ENCODE assay signal across 21 cellular contexts in genomic region chr21:44767834-44768831, GRCh38. TPM values are rescaled to one million over a fixed set of nuclear protein-coding genes. Genes with fewer than 3 reads are reported as not detected.
A peak's percentile ranks its signal among the peaks of the same experiment; 100 is the strongest.
DNase-seq lines count a peak whose midpoint lies in the region; ATAC-seq, FAIRE-seq and TF ChIP-seq lines count a peak whose summit lies in the region.
"Had no signal": no experiment of that assay in that cellular context is flagged by ENCODE, and none has a peak within 500 bp of the region (broad histone marks: within the 10 kb centered on the region; RNA-seq: fewer than 3 reads in every experiment).

No MANE protein-coding gene starts in this region.

- no peaks in the 10 kb centered on the region for H3K9me2 ChIP-seq in neural cell (ENCODE audit: insufficient read depth, low read length)

- H2AK5ac ChIP-seq in H1 (ENCODE audit: low read depth, low read length) = no peak overlapping the region

- H2BK120ac ChIP-seq in H1 (replicated peaks; ENCODE audit: low read depth, low read length) = no peak overlapping the region

- H2BK5ac ChIP-seq in H1 (ENCODE audit: low read depth, low read length) = peak overlapping the region; percentile 96; the same call in 1 of the 2 replicates

- H3K18ac ChIP-seq in H1 (ENCODE audit: extremely low read depth, low read length) = peak overlapping the region; percentile 48

- H3K4me2 ChIP-seq in H1 (ENCODE audit: insufficient read depth in 1 of 2, low read depth in 2 of 2, low read length in 2 of 2) (peak overlapping the region; percentile 25 to 26; a peak in 3 of 4 replicates), neural cell (ENCODE audit: low read length) (no peak overlapping the region)

- peaks cover 5 to 33% (median 22%) of the 10 kb centered on the region in 4 experiments for H3K4me1 ChIP-seq in H1 (replicated peaks in 1 of 4; ENCODE audit: control insufficient read depth in 3 of 4, insufficient read depth in 4 of 4, low read length in 3 of 4)

- H2BK15ac ChIP-seq in H1 (ENCODE audit: low read length) = no peak overlapping the region

- TF ChIP-seq CTCF in H1 (IDR thresholded peaks at IDR 0.05; ENCODE audit: control extremely low read depth in 1 of 3, insufficient read depth in 1 of 3, low read depth in 1 of 3, low read length in 3 of 3) (no peak), neural cell (IDR thresholded peaks at IDR 0.05; ENCODE audit: poor library complexity, severe bottlenecking) (no peak), foreskin fibroblast (IDR thresholded peaks at IDR 0.05; ENCODE audit: low read depth, low read length) (no peak)

- H4K20me1 ChIP-seq in H1 (replicated peaks in 1 of 2; ENCODE audit: control insufficient read depth in 1 of 2, insufficient read depth in 2 of 2, low read length in 2 of 2) (peaks cover 4 to 7% of the 10 kb centered on the region in 2 experiments), neural cell (ENCODE audit: insufficient read depth) (no peaks in the 10 kb centered on the region)

- H3F3A ChIP-seq in neural cell (ENCODE audit: insufficient read depth, low read length, poor library complexity, severe bottlenecking) = no peaks in the 10 kb centered on the region

- H4K91ac ChIP-seq in H1 (replicated peaks; ENCODE audit: insufficient read length, low read length) = peak overlapping the region; percentile 42

- peaks cover 3% of the 10 kb centered on the region; the same call in 1 of the 2 replicates for H3K79me1 ChIP-seq in H1 (ENCODE audit: low read depth, low read length)

- no peak overlapping the region for H2AFZ ChIP-seq in H1 (ENCODE audit: low read length)
- no peak overlapping the region for H2AFZ ChIP-seq in neural cell (ENCODE audit: low read depth, low read length)

- no peak overlapping the region for H3K23ac ChIP-seq in H1 (ENCODE audit: insufficient read length)

- no peak overlapping the region for H3K4me3 Mint-ChIP-seq in activated CD8-positive, alpha-beta memory T cell treated with anti-CD3 and anti-CD28 coated beads, Interleukin-2, amount 10 ng/mL, durations not matched to agents 7 days and 5 days

- no peak overlapping the region for H3K9ac ChIP-seq in H1 (replicated peaks in 1 of 4; ENCODE audit: extremely low read depth in 1 of 4, low read depth in 3 of 4, low read length in 3 of 4)
- peak overlapping the region; percentile 11 for H3K9ac ChIP-seq in neural cell (ENCODE audit: low read length)

- DNase-seq in DMS79 treated with DMSO at 0.1 percent for 48 hours (lab: John Stamatoyannopoulos, UW) = peak; percentile 85
- peak; percentile 28 for DNase-seq in NCI-H2107 treated with DMSO at 0.1 percent for 48 hours (lab: John Stamatoyannopoulos, UW; ENCODE audit: unreplicated experiment)
- no peak for DNase-seq in H1 (ENCODE audit: low read depth in 1 of 2, low spot score in 2 of 2)
- no peak for DNase-seq in HCEC 1CT
- no peak for DNase-seq in foreskin fibroblast
- DNase-seq in activated CD8-positive, alpha-beta memory T cell treated with anti-CD3 and anti-CD28 coated beads, Interleukin-2, amount 10 ng/mL, durations not matched to agents 7 days and 5 days = no peak
- DNase-seq: activated CD8-positive, alpha-beta memory T cell treated with anti-CD3 and anti-CD28 coated beads, Interleukin-2, amount 50 U/mL, for 48 hours; activated naive CD4-positive, alpha-beta T cell; dermis blood vessel endothelial cell; esophagus squamous epithelium; Kasumi-1; midbrain; NCI-H1417 treated with DMSO at 0.1 percent for 48 hours; NCI-H446; nucleus accumbens; SIG-M5; stimulated activated CD4-positive, alpha-beta T cell treated with anti-CD3 and anti-CD28 coated beads, Interleukin-2, amount 100 ng/mL, for 24 hours had no signal

- TF ChIP-seq EP300 in H1 (IDR thresholded peaks at IDR 0.05; ENCODE audit: borderline replicate concordance in 1 of 2, low read depth in 2 of 2, low read length in 2 of 2) (no peak), neural cell (conservative IDR thresholded peaks at IDR 0.05; ENCODE audit: poor library complexity, severe bottlenecking) (no peak)

- no peaks in the 10 kb centered on the region for H3K9me3 ChIP-seq in H1 (ENCODE audit: insufficient read depth in 2 of 2, low read depth in 1 of 2, low read length in 1 of 2)
- H3K9me3 ChIP-seq in neural cell (ENCODE audit: low read length) = no peaks in the 10 kb centered on the region
- H3K9me3 ChIP-seq: esophagus squamous epithelium had no signal

- peak overlapping the region; percentile 20 for H4K8ac ChIP-seq in H1 (ENCODE audit: extremely low read depth, insufficient read depth, low read length)

- H3K4me1 Mint-ChIP-seq in activated CD8-positive, alpha-beta memory T cell treated with anti-CD3 and anti-CD28 coated beads, Interleukin-2, amount 10 ng/mL, durations not matched to agents 7 days and 5 days = peaks cover 23% of the 10 kb centered on the region

- no peak overlapping the region for H3K14ac ChIP-seq in H1 (ENCODE audit: insufficient read length)

- H2BK12ac ChIP-seq in H1 (ENCODE audit: low read depth, low read length) = peak overlapping the region; percentile 88; the same call in 1 of the 2 replicates

- WGBS in H1 (ENCODE audit: extremely low coverage in 1 of 2, insufficient coverage in 1 of 2, insufficient read length in 1 of 2, insufficient replicate concordance in 2 of 2, low coverage in 1 of 2, low lambda C conversion rate in 2 of 2, missing lambda C conversion rate in 1 of 2), 2 experiments = 76% methylated on average over 30 of the region's 30 CpGs; no CpG with 5 or more reads in 1 of the 2 experiments

- peak overlapping the region; percentile 14; the same call in 1 of the 2 replicates for H3K27ac ChIP-seq in H1 (ENCODE audit: low read depth, low read length)
- H3K27ac ChIP-seq in neural cell (ENCODE audit: low read length) = peak overlapping the region; percentile 18
- H3K27ac ChIP-seq: esophagus squamous epithelium had no signal

- no peaks in the 10 kb centered on the region for H3K27me3 Mint-ChIP-seq in activated CD8-positive, alpha-beta memory T cell treated with anti-CD3 and anti-CD28 coated beads, Interleukin-2, amount 10 ng/mL, durations not matched to agents 7 days and 5 days

- no peak overlapping the region for H3K27ac Mint-ChIP-seq in activated CD8-positive, alpha-beta memory T cell treated with anti-CD3 and anti-CD28 coated beads, Interleukin-2, amount 10 ng/mL, durations not matched to agents 7 days and 5 days

- H3K56ac ChIP-seq in H1 (replicated peaks; ENCODE audit: insufficient read length, low read depth, low read length) = no peak overlapping the region

- no peak for TF ChIP-seq POLR2A in H1 (IDR thresholded peaks at IDR 0.05; ENCODE audit: control extremely low read depth in 1 of 2, low read depth in 2 of 2, low read length in 2 of 2)

- no peak; a peak in 1 of 4 replicates for TF ChIP-seq RAD21 in H1 (IDR thresholded peaks at IDR 0.05 in 1 of 2, conservative IDR thresholded peaks at IDR 0.05 in 1 of 2; ENCODE audit: low read depth in 2 of 2, low read length in 2 of 2)
- TF ChIP-seq RAD21 in neural cell (conservative IDR thresholded peaks at IDR 0.05) = no peak

- H3K27me3 ChIP-seq in H1 (replicated peaks in 1 of 4; ENCODE audit: control insufficient read depth in 3 of 4, extremely low read depth in 1 of 4, insufficient read depth in 3 of 4, low read length in 3 of 4) (no peaks in the 10 kb centered on the region; a peak in 1 of 7 replicates), neural cell (ENCODE audit: insufficient read depth, low read depth, low read length) (no peaks in the 10 kb centered on the region)

- H3K4me3 ChIP-seq in H1 (ENCODE audit: extremely low read depth in 1 of 4, insufficient read depth in 2 of 4, low read depth in 3 of 4, low read length in 4 of 4) = no peak overlapping the region
- H3K4me3 ChIP-seq in neural cell (ENCODE audit: low read length) = no peak overlapping the region
- no peak overlapping the region for H3K4me3 ChIP-seq in foreskin fibroblast (ENCODE audit: low read depth in 1 of 2, low read length in 2 of 2)
- H3K4me3 ChIP-seq: esophagus squamous epithelium had no signal

- peak; percentile 76 for FAIRE-seq in H1 (lab: Jason Lieb, UNC)
- FAIRE-seq: islet of Langerhans had no signal

- no peaks in the 10 kb centered on the region; a peak in 1 of 4 replicates for H3K79me2 ChIP-seq in H1 (ENCODE audit: control insufficient read depth in 1 of 2, insufficient read depth in 2 of 2, low read length in 2 of 2)
- H3K79me2 ChIP-seq in neural cell (replicated peaks; ENCODE audit: insufficient read depth, low read length) = no peaks in the 10 kb centered on the region

- H3K36me3 ChIP-seq in H1 (ENCODE audit: control insufficient read depth in 2 of 4, insufficient read depth in 4 of 4, low read length in 3 of 4) (peaks cover 8 to 22% (median 12%) of the 10 kb centered on the region in 4 experiments; a peak in 7 of 8 replicates), neural cell (ENCODE audit: insufficient read depth, low read length) (no peaks in the 10 kb centered on the region)

- H3K23me2 ChIP-seq in H1 (ENCODE audit: low read depth, low read length) = no peaks in the 10 kb centered on the region

- CTCF ChIA-PET in H1 (lab: Charles Lee; ENCODE audit: partially characterized antibody) = interaction anchor here (0.6 to 2.8 kb wide), 10 partner anchors 15 to 262 kb away, joined by 3 to 11 read pairs (median 4); partner anchors contain the start of gene KRTAP10-12
- CTCF ChIA-PET in activated CD8-positive, alpha-beta memory T cell treated with anti-CD3 and anti-CD28 coated beads, Interleukin-2, amount 10 ng/mL, durations not matched to agents 7 days and 5 days (lab: Charles Lee) = interaction anchor here (1.3 kb wide), 1 partner anchor 32 kb away, joined by 3 read pairs; no protein-coding TSS in a partner anchor

- POLR2A ChIA-PET in H1 (lab: Charles Lee; ENCODE audit: partially characterized antibody) = interaction anchor here (0.7 to 2.3 kb wide), 12 partner anchors 9 to 104 kb away, joined by 3 to 8 read pairs (median 3); partner anchors contain the start of gene UBE2G2

- no peaks in the 10 kb centered on the region for H3K9me3 Mint-ChIP-seq in activated CD8-positive, alpha-beta memory T cell treated with anti-CD3 and anti-CD28 coated beads, Interleukin-2, amount 10 ng/mL, durations not matched to agents 7 days and 5 days (ENCODE audit: low read depth)

- H3K36me3 Mint-ChIP-seq in activated CD8-positive, alpha-beta memory T cell treated with anti-CD3 and anti-CD28 coated beads, Interleukin-2, amount 10 ng/mL, durations not matched to agents 7 days and 5 days = peaks cover 5% of the 10 kb centered on the region

- H3K4ac ChIP-seq in H1 (replicated peaks; ENCODE audit: insufficient read length, low read depth, low read length) = peak overlapping the region; percentile 60

- no peak overlapping the region for H2BK20ac ChIP-seq in H1 (ENCODE audit: low read length)

- H4K5ac ChIP-seq in H1 (ENCODE audit: insufficient read length, low read depth, low read length) = peak overlapping the region; percentile 40

- ATAC-seq in GM21447 (IDR thresholded peaks at IDR 0.05; ENCODE audit: unreplicated experiment) = no peak
- ATAC-seq in activated CD8-positive, alpha-beta memory T cell treated with anti-CD3 and anti-CD28 coated beads, Interleukin-2, amount 10 ng/mL, durations not matched to agents 7 days and 5 days = no peak
- ATAC-seq: sciatic nerve had no signal

RNA-seq across cellular contexts. Expression of gene UBE2G2, which starts 33.5 kb away (rescaled TPM):
- total RNA-seq in H1 (2021; fragmentation: NEBNext Ultra II Directional; extraction: Animal tissue kit (Norgen Biotek cat#: 25700)) = 93.0 and 101 TPM in 2 replicates
- polyA plus RNA-seq in H1 (2011; rRNA removed) (96.3 and 145 TPM in 2 replicates), neural cell (116 and 127 TPM in 2 replicates)
- 155 TPM for polyA plus RNA-seq in H1 (2011; cell fraction: cytosol; rRNA removed)
- 199 TPM for polyA plus RNA-seq in H1 (2011; cell fraction: nucleus; rRNA removed)
- 118 to 169 TPM (median 137 TPM) in 4 replicates for polyA plus RNA-seq in H1 (2012, experiment 1 of 2)
- 37.9 TPM for polyA plus RNA-seq in H1 (2012, experiment 2 of 2)
- polyA plus RNA-seq in H1 (2013, experiment 1 of 2) = 64.7 TPM
- polyA plus RNA-seq in H1 (2013, experiment 2 of 2) = 58.9 TPM
- polyA minus RNA-seq in H1 (2011; rRNA and poly(A)+ RNA removed) = 140 and 150 TPM in 2 replicates
- 77.9 TPM for polyA minus RNA-seq in H1 (2011; cell fraction: cytosol; rRNA and poly(A)+ RNA removed)
- 82.5 TPM for polyA minus RNA-seq in H1 (2011; cell fraction: nucleus; rRNA and poly(A)+ RNA removed)
- 87.6 and 96.4 TPM in 2 replicates for polyA minus RNA-seq in neural cell
- 100 to 1,000 TPM; 103 to 121 TPM for total RNA-seq in activated CD8-positive, alpha-beta memory T cell treated with anti-CD3 and anti-CD28 coated beads, Interleukin-2, amount 10 ng/mL, durations not matched to agents 7 days and 5 days

RNA-seq across cellular contexts. Expression of gene SUMO3, which starts 49.7 kb away (rescaled TPM):
- 95.0 and 96.8 TPM in 2 replicates for total RNA-seq in H1 (2021; fragmentation: NEBNext Ultra II Directional; extraction: Animal tissue kit (Norgen Biotek cat#: 25700))
- polyA plus RNA-seq in H1 (2011; rRNA removed) = 97.8 and 101 TPM in 2 replicates
- polyA plus RNA-seq in H1 (2011; cell fraction: cytosol; rRNA removed) = 105 TPM
- polyA plus RNA-seq in H1 (2011; cell fraction: nucleus; rRNA removed) = 35.1 TPM
- polyA plus RNA-seq in H1 (2012, experiment 1 of 2) = 88.6 to 98.6 TPM (median 95.5 TPM) in 4 replicates
- 117 TPM for polyA plus RNA-seq in H1 (2012, experiment 2 of 2)
- polyA plus RNA-seq in H1 (2013, experiment 1 of 2) = 98.6 TPM
- polyA plus RNA-seq in H1 (2013, experiment 2 of 2) = 104 TPM
- polyA minus RNA-seq in H1 (2011; rRNA and poly(A)+ RNA removed) = 47.9 and 48.2 TPM in 2 replicates
- polyA minus RNA-seq in H1 (2011; cell fraction: cytosol; rRNA and poly(A)+ RNA removed) = 49.1 TPM
- polyA minus RNA-seq in H1 (2011; cell fraction: nucleus; rRNA and poly(A)+ RNA removed) = 39.7 TPM
- polyA plus RNA-seq in neural cell = 113 TPM in 2 replicates
- polyA minus RNA-seq in neural cell = 63.1 and 69.1 TPM in 2 replicates
- 10 to 100 TPM; 86.1 to 93.7 TPM for total RNA-seq in activated CD8-positive, alpha-beta memory T cell treated with anti-CD3 and anti-CD28 coated beads, Interleukin-2, amount 10 ng/mL, durations not matched to agents 7 days and 5 days

RNA-seq across cellular contexts. Expression of gene TSPEAR, which starts 56.8 kb away (rescaled TPM):
- 0.58 and 1.1 TPM in 2 replicates for total RNA-seq in H1 (2021; fragmentation: NEBNext Ultra II Directional; extraction: Animal tissue kit (Norgen Biotek cat#: 25700))
- polyA plus RNA-seq in H1 (2011; rRNA removed) (0.89 and 1.5 TPM in 2 replicates), neural cell (0.19 TPM in 1 of 2 replicates, not detected in the other)
- polyA plus RNA-seq in H1 (2011; cell fraction: cytosol; rRNA removed) = 1.3 TPM
- 5.0 TPM for polyA plus RNA-seq in H1 (2011; cell fraction: nucleus; rRNA removed)
- polyA plus RNA-seq in H1 (2012, experiment 1 of 2) = 1.3 to 2.9 TPM (median 2.1 TPM) in 4 replicates
- polyA plus RNA-seq in H1 (2012, experiment 2 of 2) = 0.75 TPM
- polyA plus RNA-seq in H1 (2013, experiment 1 of 2) = 0.14 TPM
- polyA plus RNA-seq in H1 (2013, experiment 2 of 2) = 0.11 TPM
- 1.4 and 2.0 TPM in 2 replicates for polyA minus RNA-seq in H1 (2011; rRNA and poly(A)+ RNA removed)
- 1.2 TPM for polyA minus RNA-seq in H1 (2011; cell fraction: cytosol; rRNA and poly(A)+ RNA removed)
- 3.9 TPM for polyA minus RNA-seq in H1 (2011; cell fraction: nucleus; rRNA and poly(A)+ RNA removed)
- polyA minus RNA-seq in neural cell = 0.24 TPM in 1 of 2 replicates, not detected in the other
- not detected for total RNA-seq in activated CD8-positive, alpha-beta memory T cell treated with anti-CD3 and anti-CD28 coated beads, Interleukin-2, amount 10 ng/mL, durations not matched to agents 7 days and 5 days
- total RNA-seq: esophagus squamous epithelium, sciatic nerve had no signal

Comparison
In these comparisons a context has a peak if more than half of its experiments do, and no peak if none do; other contexts are left out.
1. DNase-seq: peak in DMS79 treated with DMSO at 0.1 percent for 48 hours (single experiment) and NCI-H2107 treated with DMSO at 0.1 percent for 48 hours (single experiment); none in H1 (0 of 2), HCEC 1CT (single experiment), foreskin fibroblast (0 of 2) and activated CD8-positive, alpha-beta memory T cell treated with anti-CD3 and anti-CD28 coated beads, Interleukin-2, amount 10 ng/mL, durations not matched to agents 7 days and 5 days (single experiment).